Comparison of ENCODE assay signal across 11 cellular contexts in the genomic region with DNA sequence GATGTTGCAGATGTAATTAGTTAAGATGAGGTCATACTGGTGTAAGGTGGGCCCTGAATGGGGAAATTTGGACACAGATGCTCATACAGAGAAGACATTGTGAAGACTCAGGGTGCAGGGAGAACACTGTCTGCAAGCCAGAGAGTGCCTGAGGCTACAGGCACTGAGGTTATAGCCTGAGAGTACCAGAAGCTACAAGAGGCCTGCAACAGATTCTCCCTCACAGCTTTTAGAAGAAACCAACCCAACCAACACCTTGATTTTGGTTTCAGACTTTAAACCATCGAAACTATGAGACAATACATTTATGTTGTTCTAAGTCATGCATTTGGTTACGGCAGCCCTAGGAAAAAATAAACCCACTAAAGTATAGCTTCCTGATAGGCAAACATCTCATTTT.
A peak's percentile ranks its signal among the peaks of the same experiment; 100 is the strongest.
DNase-seq lines count a peak whose midpoint lies in the region; ATAC-seq lines count a peak whose summit lies in the region.
"Had no signal": no experiment of that assay in that cellular context is flagged by ENCODE, and none has a peak within 500 bp of the region (broad histone marks: within the 10 kb centered on the region; RNA-seq: fewer than 3 reads in every experiment).

No MANE protein-coding gene starts in this region.

- peak; percentile 72 for DNase-seq in islet precursor cell
- no peak for DNase-seq in NCI-H1092 (lab: John Stamatoyannopoulos, UW)
- no peak for DNase-seq in AG20443 (ENCODE audit: low spot score)
- no peak for DNase-seq in NCI-H774 (lab: John Stamatoyannopoulos, UW)
- no peak for DNase-seq in kidney glomerular epithelial cell (lab: John Stamatoyannopoulos, UW)
- DNase-seq: activated CD4-positive, CD25-positive, alpha-beta regulatory T cell; amygdala; Kasumi-1 had no signal

- peak; percentile 90 for ATAC-seq in GM18867 (IDR thresholded peaks at IDR 0.05; ENCODE audit: unreplicated experiment)
- peak; percentile 96 for ATAC-seq in GM21515 (IDR thresholded peaks at IDR 0.05; ENCODE audit: unreplicated experiment)
- peak; percentile 96 for ATAC-seq in HG03095 (IDR thresholded peaks at IDR 0.05; ENCODE audit: unreplicated experiment)
